1 cellular context compared by ENCODE assay signal in genomic region chr3:31291818-31292217, GRCh38.
TF ChIP-seq lines count a peak whose summit lies in the region.

No MANE protein-coding gene starts in this region.

TF ChIP-seq in HepG2, 621 proteins besides CTCF, POLR2A, EP300 and RAD21 (continued from another document):
- TF ChIP-seq AFF4 (CRISPR knock-in tag; IDR thresholded peaks at IDR 0.05) = no peak
- peak; percentile 70 for TF ChIP-seq ZBTB21 (CRISPR knock-in tag; IDR thresholded peaks at IDR 0.05)
- no peak for TF ChIP-seq FOXA3 (CRISPR knock-in tag; IDR thresholded peaks at IDR 0.05)
- TF ChIP-seq NCOR1 (IDR thresholded peaks at IDR 0.05; ENCODE audit: borderline replicate concordance, low read length) = peak; percentile 28; the same call in 1 of the 2 replicates
- TF ChIP-seq ZNF230 (CRISPR knock-in tag; IDR thresholded peaks at IDR 0.05) = no peak
- no peak for TF ChIP-seq ZNF616 (CRISPR knock-in tag; IDR thresholded peaks at IDR 0.05; ENCODE audit: low read depth)
- TF ChIP-seq ZSCAN30 (CRISPR knock-in tag; IDR thresholded peaks at IDR 0.05) = no peak
- no peak for TF ChIP-seq TRIM24 (CRISPR knock-in tag; IDR thresholded peaks at IDR 0.05)
- TF ChIP-seq SOX5 (CRISPR knock-in tag; IDR thresholded peaks at IDR 0.05; ENCODE audit: borderline replicate concordance) = peak; percentile 24; the same call in 1 of the 2 replicates
- TF ChIP-seq ARID5B (CRISPR knock-in tag; IDR thresholded peaks at IDR 0.05) = peak; percentile 50; the same call in 1 of the 2 replicates
- TF ChIP-seq ZNF784 (CRISPR knock-in tag; IDR thresholded peaks at IDR 0.05; ENCODE audit: borderline replicate concordance) = no peak
- no peak for TF ChIP-seq NFIB (CRISPR knock-in tag; IDR thresholded peaks at IDR 0.05; ENCODE audit: borderline replicate concordance)
- no peak for TF ChIP-seq ZNF629 (CRISPR knock-in tag; conservative IDR thresholded peaks at IDR 0.05)
- TF ChIP-seq HNF4G (IDR thresholded peaks at IDR 0.05; ENCODE audit: borderline replicate concordance, low read depth, low read length) = peak; percentile 47; the same call in 1 of the 2 replicates
- TF ChIP-seq HNF4G (CRISPR knock-in tag; IDR thresholded peaks at IDR 0.05; ENCODE audit: borderline replicate concordance, low read depth) = no peak
- no peak for TF ChIP-seq PRMT3 (CRISPR knock-in tag; IDR thresholded peaks at IDR 0.05; ENCODE audit: borderline replicate concordance, low read depth)
- no peak for TF ChIP-seq ARNT2 (CRISPR knock-in tag; IDR thresholded peaks at IDR 0.05; ENCODE audit: low read depth)
- TF ChIP-seq RORA (CRISPR knock-in tag; IDR thresholded peaks at IDR 0.05) = no peak
- TF ChIP-seq MAZ (IDR thresholded peaks at IDR 0.05; ENCODE audit: borderline replicate concordance, low read depth, low read length) = no peak
- no peak for TF ChIP-seq MAZ (CRISPR knock-in tag; IDR thresholded peaks at IDR 0.05; ENCODE audit: low read depth)
- TF ChIP-seq ZNF512 (CRISPR knock-in tag; IDR thresholded peaks at IDR 0.05) = no peak
- TF ChIP-seq KDM1A (CRISPR knock-in tag; IDR thresholded peaks at IDR 0.05) = no peak
- TF ChIP-seq STAT6 (CRISPR knock-in tag; IDR thresholded peaks at IDR 0.05; ENCODE audit: borderline replicate concordance) = no peak
- peak; percentile 19; the same call in 1 of the 2 replicates for TF ChIP-seq RARA (CRISPR knock-in tag; IDR thresholded peaks at IDR 0.05)
- TF ChIP-seq SAP130 (CRISPR knock-in tag; IDR thresholded peaks at IDR 0.05; ENCODE audit: low read depth) = 0 out of 2 replicates have a peak, but pooled peaks have one; percentile 15
- TF ChIP-seq HNF4A (CRISPR knock-in tag; IDR thresholded peaks at IDR 0.05) = peak; percentile 57; the same call in 1 of the 2 replicates
- no peak for TF ChIP-seq THAP8 (CRISPR knock-in tag; IDR thresholded peaks at IDR 0.05; ENCODE audit: borderline replicate concordance)
- no peak for TF ChIP-seq ZNF558 (CRISPR knock-in tag; IDR thresholded peaks at IDR 0.05; ENCODE audit: borderline replicate concordance)
- no peak for TF ChIP-seq ZEB1 (IDR thresholded peaks at IDR 0.05; ENCODE audit: insufficient replicate concordance, low read depth)
- no peak for TF ChIP-seq GFI1 (CRISPR knock-in tag; IDR thresholded peaks at IDR 0.05; ENCODE audit: borderline replicate concordance)
